27 cellular contexts compared by ENCODE assay signal in the genomic region with DNA sequence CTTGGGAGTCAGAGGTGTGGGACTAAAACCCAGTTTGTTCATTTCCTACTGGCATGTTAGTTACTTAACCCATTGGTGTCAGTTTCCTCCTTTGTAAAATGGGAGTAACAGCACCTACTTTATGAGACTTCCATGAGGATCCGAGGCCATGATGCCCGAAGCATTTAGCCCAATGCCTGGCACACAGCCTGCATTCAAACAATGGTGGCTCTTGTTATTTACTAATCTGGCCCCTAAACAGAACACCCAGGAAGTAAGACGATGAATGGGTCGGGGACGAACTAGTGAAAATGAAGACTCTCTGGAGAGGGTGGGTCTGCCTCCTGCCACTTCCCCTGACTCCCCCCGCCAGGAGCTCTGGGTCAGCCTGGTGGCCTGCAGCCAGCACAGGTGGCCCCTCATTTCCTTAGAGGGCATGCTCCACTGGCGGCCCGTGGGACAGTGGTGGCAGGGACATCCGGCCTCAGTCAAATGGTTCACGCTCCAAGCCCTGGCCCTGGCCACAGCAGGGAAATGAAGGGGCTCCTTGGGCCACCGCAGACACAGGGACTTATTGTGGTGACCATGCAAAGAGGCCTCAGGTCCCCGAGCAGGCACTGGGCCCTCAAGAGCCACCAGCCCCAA. TPM values are rescaled to one million over a fixed set of nuclear protein-coding genes. Genes with fewer than 3 reads are reported as not detected.
"Had no signal": no experiment of that assay in that cellular context is flagged by ENCODE, and none has a peak within 500 bp of the region (broad histone marks: within the 10 kb centered on the region; RNA-seq: fewer than 3 reads in every experiment).

No MANE protein-coding gene starts in this region.

- H3K9me3 ChIP-seq: adrenal gland, body of pancreas, colonic mucosa, gastrocnemius medialis, tibial nerve had no signal

- H2AFZ ChIP-seq: hepatocyte, parathyroid adenoma had no signal

- DNase-seq: activated CD4-positive, alpha-beta T cell treated with anti-CD3 and anti-CD28 coated beads for 4 hours; activated CD4-positive, alpha-beta T cell treated with anti-CD3 and anti-CD28 coated beads, Interleukin-2, amount 50 U/mL, for 48 hours; activated CD8-positive, alpha-beta memory T cell treated with anti-CD3 and anti-CD28 coated beads for 24 hours; activated effector memory CD4-positive, alpha-beta T cell treated with Interleukin-2 at 50 U/mL for 16 hours; activated naive CD4-positive, alpha-beta T cell treated with anti-CD3 and anti-CD28 coated beads for 36 hours; activated naive CD8-positive, alpha-beta T cell treated with anti-CD3 and anti-CD28 coated beads for 36 hours; adrenal gland; aorta; body of pancreas; cerebellar nuclear complex; colonic mucosa; effector CD8-positive, alpha-beta T cell; gastrocnemius medialis; left cardiac atrium; mammary epithelial cell; naive thymus-derived CD4-positive, alpha-beta T cell; right cardiac atrium; stimulated activated CD4-positive, alpha-beta T cell treated with anti-CD3 and anti-CD28 coated beads, Interleukin-15, amount 100 ng/mL, for 24 hours; stimulated activated CD4-positive, alpha-beta T cell treated with anti-CD3 and anti-CD28 coated beads, Interleukin-2, amount 100 ng/mL, for 24 hours; stimulated activated naive CD4-positive, alpha-beta T cell had no signal

- H3K27ac ChIP-seq: adrenal gland, body of pancreas, cardiac muscle cell, colonic mucosa, gastrocnemius medialis, hepatocyte, parathyroid adenoma, tibial nerve had no signal

- H3K4me3 ChIP-seq: adrenal gland, body of pancreas, cardiac muscle cell, colonic mucosa, gastrocnemius medialis, hepatocyte, tibial nerve had no signal

- H3K4me2 ChIP-seq: hepatocyte had no signal

- H3K27me3 ChIP-seq: adrenal gland, body of pancreas, colonic mucosa, gastrocnemius medialis, hepatocyte had no signal

- H3K4me1 ChIP-seq: adrenal gland, colonic mucosa, gastrocnemius medialis, parathyroid adenoma had no signal

- H3K9ac ChIP-seq: parathyroid adenoma had no signal

- H3K36me3 ChIP-seq: adrenal gland, colonic mucosa had no signal

- ATAC-seq: body of pancreas; gastrocnemius medialis; left cardiac atrium; naive thymus-derived CD4-positive, alpha-beta T cell; right cardiac atrium had no signal

RNA-seq across cellular contexts. Expression of a gene that starts 9.5 kb away (rescaled TPM):
- polyA plus RNA-seq: adrenal gland; aorta; cardiac muscle cell; hepatocyte; keratinocyte; liver; mammary epithelial cell; naive thymus-derived CD4-positive, alpha-beta T cell; neural cell; right cardiac atrium had no signal
